Comparison of ENCODE assay signal across 1 cellular context in the genomic region with DNA sequence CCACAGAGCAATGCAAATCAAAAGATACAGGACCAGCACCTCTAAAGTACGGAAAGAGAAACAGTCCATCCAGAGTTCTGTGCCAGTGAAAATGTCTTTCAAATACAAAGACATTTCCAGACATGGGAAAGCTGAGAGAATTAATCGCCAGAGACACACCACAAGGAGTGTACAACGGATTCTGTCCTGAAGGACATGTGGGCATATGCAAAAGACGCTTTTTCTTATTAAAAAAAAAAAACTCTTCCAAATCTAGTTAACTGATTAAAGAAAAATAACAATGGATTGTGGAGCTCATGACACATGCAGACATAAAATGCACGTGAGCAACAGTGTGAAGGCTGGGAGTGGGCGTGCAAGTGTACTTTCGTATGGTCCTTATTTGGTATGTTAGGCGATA.
TF ChIP-seq lines count a peak whose summit lies in the region.

No MANE protein-coding gene starts in this region.

TF ChIP-seq in K562, 482 proteins besides CTCF, POLR2A, EP300 and RAD21:
- TF ChIP-seq CBX8 (IDR thresholded peaks at IDR 0.05; ENCODE audit: borderline replicate concordance, extremely low read depth, low read depth, low read length, poor library complexity, severe bottlenecking) (peak; percentile 54), HMG20B (CRISPR knock-in tag; IDR thresholded peaks at IDR 0.05) (no peak)
